Comparison of ENCODE assay signal across 1 cellular context in genomic region chr22:48496987-48497650, GRCh38.
TF ChIP-seq lines count a peak whose summit lies in the region.

No MANE protein-coding gene starts in this region.

TF ChIP-seq in GM23338, 12 proteins besides CTCF, POLR2A, EP300 and RAD21 (continued from another document):
- TF ChIP-seq, protein P1, sequence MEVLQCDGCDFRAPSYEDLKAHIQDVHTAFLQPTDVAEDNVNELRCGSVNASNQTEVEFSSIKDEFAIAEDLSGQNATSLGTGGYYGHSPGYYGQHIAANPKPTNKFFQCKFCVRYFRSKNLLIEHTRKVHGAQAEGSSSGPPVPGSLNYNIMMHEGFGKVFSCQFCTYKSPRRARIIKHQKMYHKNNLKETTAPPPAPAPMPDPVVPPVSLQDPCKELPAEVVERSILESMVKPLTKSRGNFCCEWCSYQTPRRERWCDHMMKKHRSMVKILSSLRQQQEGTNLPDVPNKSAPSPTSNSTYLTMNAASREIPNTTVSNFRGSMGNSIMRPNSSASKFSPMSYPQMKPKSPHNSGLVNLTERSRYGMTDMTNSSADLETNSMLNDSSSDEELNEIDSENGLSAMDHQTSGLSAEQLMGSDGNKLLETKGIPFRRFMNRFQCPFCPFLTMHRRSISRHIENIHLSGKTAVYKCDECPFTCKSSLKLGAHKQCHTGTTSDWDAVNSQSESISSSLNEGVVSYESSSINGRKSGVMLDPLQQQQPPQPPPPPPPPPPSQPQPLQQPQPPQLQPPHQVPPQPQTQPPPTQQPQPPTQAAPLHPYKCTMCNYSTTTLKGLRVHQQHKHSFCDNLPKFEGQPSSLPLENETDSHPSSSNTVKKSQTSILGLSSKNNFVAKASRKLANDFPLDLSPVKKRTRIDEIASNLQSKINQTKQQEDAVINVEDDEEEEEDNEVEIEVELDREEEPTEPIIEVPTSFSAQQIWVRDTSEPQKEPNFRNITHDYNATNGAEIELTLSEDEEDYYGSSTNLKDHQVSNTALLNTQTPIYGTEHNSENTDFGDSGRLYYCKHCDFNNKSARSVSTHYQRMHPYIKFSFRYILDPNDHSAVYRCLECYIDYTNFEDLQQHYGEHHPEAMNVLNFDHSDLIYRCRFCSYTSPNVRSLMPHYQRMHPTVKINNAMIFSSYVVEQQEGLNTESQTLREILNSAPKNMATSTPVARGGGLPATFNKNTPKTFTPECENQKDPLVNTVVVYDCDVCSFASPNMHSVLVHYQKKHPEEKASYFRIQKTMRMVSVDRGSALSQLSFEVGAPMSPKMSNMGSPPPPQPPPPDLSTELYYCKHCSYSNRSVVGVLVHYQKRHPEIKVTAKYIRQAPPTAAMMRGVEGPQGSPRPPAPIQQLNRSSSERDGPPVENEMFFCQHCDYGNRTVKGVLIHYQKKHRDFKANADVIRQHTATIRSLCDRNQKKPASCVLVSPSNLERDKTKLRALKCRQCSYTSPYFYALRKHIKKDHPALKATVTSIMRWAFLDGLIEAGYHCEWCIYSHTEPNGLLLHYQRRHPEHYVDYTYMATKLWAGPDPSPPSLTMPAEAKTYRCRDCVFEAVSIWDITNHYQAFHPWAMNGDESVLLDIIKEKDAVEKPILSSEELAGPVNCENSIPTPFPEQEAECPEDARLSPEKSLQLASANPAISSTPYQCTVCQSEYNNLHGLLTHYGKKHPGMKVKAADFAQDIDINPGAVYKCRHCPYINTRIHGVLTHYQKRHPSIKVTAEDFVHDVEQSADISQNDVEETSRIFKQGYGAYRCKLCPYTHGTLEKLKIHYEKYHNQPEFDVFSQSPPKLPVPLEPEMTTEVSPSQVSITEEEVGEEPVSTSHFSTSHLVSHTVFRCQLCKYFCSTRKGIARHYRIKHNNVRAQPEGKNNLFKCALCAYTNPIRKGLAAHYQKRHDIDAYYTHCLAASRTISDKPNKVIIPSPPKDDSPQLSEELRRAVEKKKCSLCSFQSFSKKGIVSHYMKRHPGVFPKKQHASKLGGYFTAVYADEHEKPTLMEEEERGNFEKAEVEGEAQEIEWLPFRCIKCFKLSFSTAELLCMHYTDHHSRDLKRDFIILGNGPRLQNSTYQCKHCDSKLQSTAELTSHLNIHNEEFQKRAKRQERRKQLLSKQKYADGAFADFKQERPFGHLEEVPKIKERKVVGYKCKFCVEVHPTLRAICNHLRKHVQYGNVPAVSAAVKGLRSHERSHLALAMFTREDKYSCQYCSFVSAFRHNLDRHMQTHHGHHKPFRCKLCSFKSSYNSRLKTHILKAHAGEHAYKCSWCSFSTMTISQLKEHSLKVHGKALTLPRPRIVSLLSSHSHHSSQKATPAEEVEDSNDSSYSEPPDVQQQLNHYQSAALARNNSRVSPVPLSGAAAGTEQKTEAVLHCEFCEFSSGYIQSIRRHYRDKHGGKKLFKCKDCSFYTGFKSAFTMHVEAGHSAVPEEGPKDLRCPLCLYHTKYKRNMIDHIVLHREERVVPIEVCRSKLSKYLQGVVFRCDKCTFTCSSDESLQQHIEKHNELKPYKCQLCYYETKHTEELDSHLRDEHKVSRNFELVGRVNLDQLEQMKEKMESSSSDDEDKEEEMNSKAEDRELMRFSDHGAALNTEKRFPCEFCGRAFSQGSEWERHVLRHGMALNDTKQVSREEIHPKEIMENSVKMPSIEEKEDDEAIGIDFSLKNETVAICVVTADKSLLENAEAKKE (CRISPR knock-in tag; IDR thresholded peaks at IDR 0.05): no peak
- TF ChIP-seq ZNF331 (CRISPR knock-in tag; IDR thresholded peaks at IDR 0.05; ENCODE audit: low read depth) (no peak), POLR2AphosphoS5 (IDR thresholded peaks at IDR 0.05; ENCODE audit: low read depth) (no peak), ZNF114 (CRISPR knock-in tag; IDR thresholded peaks at IDR 0.05) (no peak), STAT1 (IDR thresholded peaks at IDR 0.05; ENCODE audit: unreplicated experiment) (no peak), JUNB (IDR thresholded peaks at IDR 0.05; ENCODE audit: unreplicated experiment) (no peak), NANOG (IDR thresholded peaks at IDR 0.05; ENCODE audit: borderline replicate concordance) (no peak)
- TF ChIP-seq, protein P2, sequence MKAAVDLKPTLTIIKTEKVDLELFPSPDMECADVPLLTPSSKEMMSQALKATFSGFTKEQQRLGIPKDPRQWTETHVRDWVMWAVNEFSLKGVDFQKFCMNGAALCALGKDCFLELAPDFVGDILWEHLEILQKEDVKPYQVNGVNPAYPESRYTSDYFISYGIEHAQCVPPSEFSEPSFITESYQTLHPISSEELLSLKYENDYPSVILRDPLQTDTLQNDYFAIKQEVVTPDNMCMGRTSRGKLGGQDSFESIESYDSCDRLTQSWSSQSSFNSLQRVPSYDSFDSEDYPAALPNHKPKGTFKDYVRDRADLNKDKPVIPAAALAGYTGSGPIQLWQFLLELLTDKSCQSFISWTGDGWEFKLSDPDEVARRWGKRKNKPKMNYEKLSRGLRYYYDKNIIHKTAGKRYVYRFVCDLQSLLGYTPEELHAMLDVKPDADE (IDR thresholded peaks at IDR 0.05): no peak
